ENCODE assay signal across 16 cellular contexts in the genomic region with DNA sequence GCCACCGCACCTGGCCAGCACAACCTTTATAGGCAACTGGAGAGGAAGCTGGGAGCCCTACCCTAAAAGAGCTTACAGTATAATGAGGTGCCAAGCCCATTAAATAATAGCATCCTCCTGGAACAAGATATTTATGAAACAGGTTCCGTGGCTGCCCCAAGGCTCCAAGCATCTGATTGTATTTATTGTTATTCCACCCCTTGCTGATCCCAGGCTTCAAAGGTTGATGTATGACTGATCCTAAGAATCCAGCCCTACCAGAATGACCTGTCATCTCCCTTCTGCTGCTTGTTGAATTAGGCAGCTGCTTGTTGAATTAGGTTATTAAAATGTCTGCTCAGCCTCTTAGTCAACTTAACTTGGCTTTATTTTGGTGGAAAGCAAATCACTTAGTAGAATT. TPM values are rescaled to one million over a fixed set of nuclear protein-coding genes. Genes with fewer than 3 reads are reported as not detected.
A peak's percentile ranks its signal among the peaks of the same experiment; 100 is the strongest.
DNase-seq lines count a peak whose midpoint lies in the region; ATAC-seq and TF ChIP-seq lines count a peak whose summit lies in the region.
"Had no signal": no experiment of that assay in that cellular context is flagged by ENCODE, and none has a peak within 500 bp of the region (broad histone marks: within the 10 kb centered on the region; RNA-seq: fewer than 3 reads in every experiment).

No MANE protein-coding gene starts in this region.

- POLR2A ChIA-PET in Caco-2 (lab: Charles Lee), result no interaction called here
- POLR2A ChIA-PET in IMR-90 (lab: Charles Lee; ENCODE audit: unreplicated experiment), result no interaction called here
- POLR2A ChIA-PET in RWPE1 (lab: Yijun Ruan, JAX; ENCODE audit: low non-redundant PET), result no interaction called here
- POLR2A ChIA-PET in CD4-positive, alpha-beta T cell (lab: Charles Lee), result no interaction called here

- H3K27ac ChIP-seq in IMR-90 (ENCODE audit: insufficient read depth, low read length) (no peak overlapping the region), RWPE1 (no peak overlapping the region)
- H3K27ac ChIP-seq in CD4-positive, alpha-beta T cell (ENCODE audit: low read depth, low read length), result no peak overlapping the region

- no peaks in the 10 kb centered on the region for H3K9me3 Mint-ChIP-seq in Caco-2 (ENCODE audit: unreplicated experiment)
- no peaks in the 10 kb centered on the region for H3K9me3 Mint-ChIP-seq in CD4-positive, alpha-beta T cell
- no peaks in the 10 kb centered on the region for H3K9me3 Mint-ChIP-seq in activated T-helper 1 cell treated with anti-CD3 and anti-CD28 coated beads, Interleukin-12 subunit alpha, Interleukin-12 subunit beta, Interleukin-2, Interleukin-4 antibody, amounts not matched to agents 30 ng/mL and 10 ng/mL and 1 ng/mL, durations not matched to agents 14 hours and 24 hours and 36 hours

- TF ChIP-seq POLR2A in IMR-90 (IDR thresholded peaks at IDR 0.05; ENCODE audit: low read depth, low read length), result no peak

- BruUV-seq in Caco-2 (replicated peaks; lab: Mats Ljungman, UMichigan) (no TSS peak), IMR-90 (replicated peaks; lab: Mats Ljungman, UMichigan) (no TSS peak)

- no peak overlapping the region for H3K56ac ChIP-seq in IMR-90 (ENCODE audit: extremely low read depth, insufficient read depth, low read length)

- peak overlapping the region; percentile 22; the same call in 1 of the 2 replicates for H4K5ac ChIP-seq in IMR-90 (ENCODE audit: low read depth, low read length)

- TF ChIP-seq CTCF in Caco-2 (IDR thresholded peaks at IDR 0.05; ENCODE audit: insufficient read depth in 1 of 2, low read depth in 1 of 2, low read length in 1 of 2, severe bottlenecking in 1 of 2, unreplicated experiment in 1 of 2), result no peak
- no peak for TF ChIP-seq CTCF in IMR-90 (conservative IDR thresholded peaks at IDR 0.05; ENCODE audit: low read depth, low read length)
- TF ChIP-seq CTCF in RWPE1 (conservative IDR thresholded peaks at IDR 0.05; ENCODE audit: low read depth), result no peak
- TF ChIP-seq CTCF in CD4-positive, alpha-beta T cell (IDR thresholded peaks at IDR 0.05), result no peak

- in situ Hi-C loops in IMR-90 (cut with MboI; ENCODE audit: low sequenced_read_pairs), result no loop called here

- H3K27me3 Mint-ChIP-seq in Caco-2 (ENCODE audit: insufficient read depth, unreplicated experiment), result no peaks in the 10 kb centered on the region
- no peaks in the 10 kb centered on the region for H3K27me3 Mint-ChIP-seq in CD4-positive, alpha-beta T cell
- H3K27me3 Mint-ChIP-seq in activated T-helper 1 cell treated with anti-CD3 and anti-CD28 coated beads, Interleukin-12 subunit alpha, Interleukin-12 subunit beta, Interleukin-2, Interleukin-4 antibody, amounts not matched to agents 30 ng/mL and 10 ng/mL and 1 ng/mL, durations not matched to agents 14 hours and 24 hours and 36 hours (ENCODE audit: insufficient read depth), result peaks cover 7% of the 10 kb centered on the region
- H3K27me3 Mint-ChIP-seq: activated naive CD8-positive, alpha-beta T cell had no signal

- H2BK5ac ChIP-seq in IMR-90 (ENCODE audit: low read depth, low read length, poor library complexity, severe bottlenecking), result peak overlapping the region; percentile 82

- peak overlapping the region; percentile 9 to 62; a peak in 2 of 4 replicates for H4K8ac ChIP-seq in IMR-90 (ENCODE audit: low read depth in 2 of 2, low read length in 2 of 2)

- H3K36me3 Mint-ChIP-seq in Caco-2 (ENCODE audit: insufficient read depth, unreplicated experiment), result no peaks in the 10 kb centered on the region
- no peaks in the 10 kb centered on the region for H3K36me3 Mint-ChIP-seq in CD4-positive, alpha-beta T cell (ENCODE audit: low read depth)
- H3K36me3 Mint-ChIP-seq in activated T-helper 1 cell treated with anti-CD3 and anti-CD28 coated beads, Interleukin-12 subunit alpha, Interleukin-12 subunit beta, Interleukin-2, Interleukin-4 antibody, amounts not matched to agents 30 ng/mL and 10 ng/mL and 1 ng/mL, durations not matched to agents 14 hours and 24 hours and 36 hours (ENCODE audit: low read depth), result no peaks in the 10 kb centered on the region
- H3K36me3 Mint-ChIP-seq: activated naive CD8-positive, alpha-beta T cell had no signal

- H4K20me1 ChIP-seq in IMR-90 (ENCODE audit: insufficient read depth, low read length), result no peaks in the 10 kb centered on the region
- H4K20me1 ChIP-seq: BLaER1 treated with 17β-estradiol and CSF1 and Interleukin-3, amounts not matched to agents 10 nM and 100 nM had no signal

- H3K9ac ChIP-seq in IMR-90 (ENCODE audit: low read depth, low read length), result no peak overlapping the region
- H3K9ac ChIP-seq: BLaER1 treated with 17β-estradiol and CSF1 and Interleukin-3, amounts not matched to agents 10 nM and 100 nM had no signal

- TF ChIP-seq RAD21 in IMR-90 (IDR thresholded peaks at IDR 0.05; ENCODE audit: low read length), result no peak

- H3K27ac Mint-ChIP-seq in Caco-2 (ENCODE audit: unreplicated experiment), result peak overlapping the region; percentile 86
- H3K27ac Mint-ChIP-seq in CD4-positive, alpha-beta T cell, result no peak overlapping the region
- no peak overlapping the region for H3K27ac Mint-ChIP-seq in activated T-helper 1 cell treated with anti-CD3 and anti-CD28 coated beads, Interleukin-12 subunit alpha, Interleukin-12 subunit beta, Interleukin-2, Interleukin-4 antibody, amounts not matched to agents 30 ng/mL and 10 ng/mL and 1 ng/mL, durations not matched to agents 14 hours and 24 hours and 36 hours
- H3K27ac Mint-ChIP-seq: activated naive CD8-positive, alpha-beta T cell had no signal

- DNase-seq in Caco-2, result peak; percentile 58 to 74
- peak; percentile 39 for DNase-seq in IMR-90
- DNase-seq in RWPE1 (ENCODE audit: low spot score), result peak; percentile 31
- DNase-seq in islet precursor cell, result peak; percentile 61
- DNase-seq in CD4-positive, alpha-beta T cell, result no peak
- no peak for DNase-seq in activated CD8-positive, alpha-beta memory T cell treated with anti-CD3 and anti-CD28 coated beads for 24 hours
- DNase-seq in NCI-H2171 treated with DMSO at 0.1 percent for 48 hours (lab: John Stamatoyannopoulos, UW), result no peak
- no peak for DNase-seq in activated T-helper 1 cell treated with anti-CD3 and anti-CD28 coated beads, Interleukin-12 subunit alpha, Interleukin-12 subunit beta, Interleukin-2, Interleukin-4 antibody, amounts not matched to agents 30 ng/mL and 10 ng/mL and 1 ng/mL, durations not matched to agents 14 hours and 24 hours and 36 hours (ENCODE audit: low spot score)
- DNase-seq: ACHN; activated CD4-positive, CD25-positive, alpha-beta regulatory T cell treated with anti-CD3 and anti-CD28 coated beads, Interleukin-2, amount 50 U/mL, for 72 hours; effector memory CD4-positive, alpha-beta T cell; heart left ventricle; retina; T-helper 9 cell had no signal

- peaks cover 27% of the 10 kb centered on the region for H3K4me1 ChIP-seq in Caco-2
- H3K4me1 ChIP-seq in IMR-90 (ENCODE audit: control insufficient read depth, insufficient read depth, low read length), result peaks cover 17% of the 10 kb centered on the region

- H2BK120ac ChIP-seq in IMR-90 (ENCODE audit: low read depth, low read length), result peak overlapping the region; percentile 91

- H3K27me3 ChIP-seq in Caco-2 (replicated peaks; ENCODE audit: control insufficient read depth, insufficient read depth, low read length) (no peaks in the 10 kb centered on the region), IMR-90 (ENCODE audit: control insufficient read depth, insufficient read depth, low read length) (no peaks in the 10 kb centered on the region)
- H3K27me3 ChIP-seq in CD4-positive, alpha-beta T cell (ENCODE audit: control insufficient read depth, insufficient read depth, low read length), result no peaks in the 10 kb centered on the region
- H3K27me3 ChIP-seq: BLaER1 treated with 17β-estradiol and CSF1 and Interleukin-3, amounts not matched to agents 10 nM and 100 nM; heart left ventricle had no signal

- H3K36me3 ChIP-seq in Caco-2 (ENCODE audit: control insufficient read depth, insufficient read depth, low read length) (no peaks in the 10 kb centered on the region), IMR-90 (ENCODE audit: control insufficient read depth, insufficient read depth, low read length) (no peaks in the 10 kb centered on the region)
- H3K36me3 ChIP-seq: BLaER1 treated with 17β-estradiol and CSF1 and Interleukin-3, amounts not matched to agents 10 nM and 100 nM; heart left ventricle had no signal

- no peak overlapping the region for H3K4me3 Mint-ChIP-seq in Caco-2 (ENCODE audit: unreplicated experiment)
- no peak overlapping the region for H3K4me3 Mint-ChIP-seq in CD4-positive, alpha-beta T cell
- no peak overlapping the region for H3K4me3 Mint-ChIP-seq in activated T-helper 1 cell treated with anti-CD3 and anti-CD28 coated beads, Interleukin-12 subunit alpha, Interleukin-12 subunit beta, Interleukin-2, Interleukin-4 antibody, amounts not matched to agents 30 ng/mL and 10 ng/mL and 1 ng/mL, durations not matched to agents 14 hours and 24 hours and 36 hours
- H3K4me3 Mint-ChIP-seq: activated naive CD8-positive, alpha-beta T cell had no signal

- no peak overlapping the region for H2AFZ ChIP-seq in IMR-90 (replicated peaks; ENCODE audit: low read length, poor library complexity)

- CTCF ChIA-PET in Caco-2 (lab: Charles Lee), result no interaction called here
- CTCF ChIA-PET in IMR-90 (lab: Yijun Ruan, JAX), result no interaction called here
- CTCF ChIA-PET in RWPE1 (lab: Yijun Ruan, JAX), result no interaction called here
- CTCF ChIA-PET in CD4-positive, alpha-beta T cell (lab: Charles Lee), result no interaction called here

- intact Hi-C loops in Caco-2 (cut with micrococcal nuclease; ENCODE audit: unreplicated experiment) (loop anchor here (1.0 kb wide), 2 partner anchors 35 to 43 kb away; partner anchors contain the start of gene SASH1), IMR-90 (cut with micrococcal nuclease) (no loop called here)
- intact Hi-C loops in CD4-positive, alpha-beta T cell (cut with DNase I, micrococcal nuclease), result no loop called here
- intact Hi-C loops in activated T-helper 1 cell treated with anti-CD3 and anti-CD28 coated beads, Interleukin-12 subunit alpha, Interleukin-12 subunit beta, Interleukin-2, Interleukin-4 antibody, amounts not matched to agents 30 ng/mL and 10 ng/mL and 1 ng/mL, durations not matched to agents 14 hours and 24 hours and 36 hours (cut with micrococcal nuclease), result no loop called here

- H3K4me3 ChIP-seq in Caco-2 (ENCODE audit: low read depth, low read length) (no peak overlapping the region), IMR-90 (ENCODE audit: insufficient read depth, low read depth, low read length) (no peak overlapping the region)
- H3K4me3 ChIP-seq: BLaER1 treated with 17β-estradiol and CSF1 and Interleukin-3, amounts not matched to agents 10 nM and 100 nM; heart left ventricle had no signal

- H3K4me2 ChIP-seq in IMR-90 (ENCODE audit: low read depth, low read length), result no peak overlapping the region

- ATAC-seq in IMR-90 (ENCODE audit: low read depth), result no peak
- ATAC-seq in CD4-positive, alpha-beta T cell (ENCODE audit: poor library complexity), result no peak

- 0 out of 2 replicates have a peak overlapping the region, but pooled peaks have one; percentile 85 for H3K14ac ChIP-seq in IMR-90 (replicated peaks; ENCODE audit: low read depth, low read length)

- no peaks in the 10 kb centered on the region for H3K9me3 ChIP-seq in Caco-2
- no peaks in the 10 kb centered on the region for H3K9me3 ChIP-seq in IMR-90 (ENCODE audit: control insufficient read depth, insufficient read depth, low read length)
- H3K9me3 ChIP-seq in CD4-positive, alpha-beta T cell (ENCODE audit: control insufficient read depth, low read length), result no peaks in the 10 kb centered on the region
- H3K9me3 ChIP-seq: BLaER1 treated with 17β-estradiol and CSF1 and Interleukin-3, amounts not matched to agents 10 nM and 100 nM; heart left ventricle had no signal

- H3K4me1 Mint-ChIP-seq in Caco-2 (ENCODE audit: low read depth, unreplicated experiment), result peaks cover 25% of the 10 kb centered on the region
- no peaks in the 10 kb centered on the region for H3K4me1 Mint-ChIP-seq in CD4-positive, alpha-beta T cell (ENCODE audit: low read depth)
- H3K4me1 Mint-ChIP-seq in activated T-helper 1 cell treated with anti-CD3 and anti-CD28 coated beads, Interleukin-12 subunit alpha, Interleukin-12 subunit beta, Interleukin-2, Interleukin-4 antibody, amounts not matched to agents 30 ng/mL and 10 ng/mL and 1 ng/mL, durations not matched to agents 14 hours and 24 hours and 36 hours (ENCODE audit: low read depth), result no peaks in the 10 kb centered on the region

- peaks cover 7% of the 10 kb centered on the region for H3K9me1 ChIP-seq in IMR-90 (ENCODE audit: insufficient read depth, low read length)

- peak overlapping the region; percentile 48 for H2AK5ac ChIP-seq in IMR-90 (ENCODE audit: low read depth, low read length)

- H2BK20ac ChIP-seq in IMR-90 (ENCODE audit: low read depth, low read length), result peak overlapping the region; percentile 98

- WGBS in IMR-90 (ENCODE audit: extremely low coverage in 2 of 2, insufficient read length in 1 of 2), 2 experiments, result no CpG with 5 or more reads among the region's 2 CpGs

- dilution Hi-C loops in IMR-90 (cut with HindIII; ENCODE audit: low sequenced_read_pairs, unreplicated experiment), result no loop called here

- H2AK9ac ChIP-seq in IMR-90 (replicated peaks; ENCODE audit: low read depth, low read length, poor library complexity), result peak overlapping the region; percentile 72

- peaks cover 0 to 25% of the 10 kb centered on the region in 2 experiments; a peak in 2 of 4 replicates for H3K79me1 ChIP-seq in IMR-90 (ENCODE audit: low read depth in 1 of 2, low read length in 2 of 2)

- peak overlapping the region; percentile 92; the same call in 1 of the 2 replicates for H3K18ac ChIP-seq in IMR-90 (ENCODE audit: low read depth, low read length)

- H3K4ac ChIP-seq in IMR-90 (ENCODE audit: low read depth, low read length), result peak overlapping the region; percentile 89

- H3K23ac ChIP-seq in IMR-90 (ENCODE audit: low read depth, low read length), result peak overlapping the region; percentile 41; the same call in 1 of the 2 replicates

- peak overlapping the region; percentile 58 for H4K91ac ChIP-seq in IMR-90 (ENCODE audit: insufficient read depth, low read depth, low read length)

- peak overlapping the region; percentile 95; the same call in 2 of the 3 replicates for H2BK15ac ChIP-seq in IMR-90 (ENCODE audit: low read depth, low read length)

RNA-seq across cellular contexts. Expression of gene SASH1, which starts 35.2 kb away (rescaled TPM):
- total RNA-seq in Caco-2 (2022), result 41.7 and 42.0 TPM in 2 replicates
- total RNA-seq in IMR-90 (2012; rRNA removed), result 16.5 and 20.3 TPM in 2 replicates
- polyA plus RNA-seq in IMR-90 (2012; rRNA removed), result 11.6 and 11.7 TPM in 2 replicates
- polyA plus RNA-seq in IMR-90 (2012; cell fraction: cytosol; rRNA removed), result 6.7 and 8.2 TPM in 2 replicates
- polyA plus RNA-seq in IMR-90 (2012; cell fraction: nucleus; rRNA removed; ENCODE audit: low replicate concordance), result 13.3 and 28.8 TPM in 2 replicates
- under 1 TPM; 0.58 to 0.75 TPM for total RNA-seq in CD4-positive, alpha-beta T cell
- total RNA-seq in activated T-helper 1 cell treated with anti-CD3 and anti-CD28 coated beads, Interleukin-12 subunit alpha, Interleukin-12 subunit beta, Interleukin-2, Interleukin-4 antibody, amounts not matched to agents 30 ng/mL and 10 ng/mL and 1 ng/mL, durations not matched to agents 14 hours and 24 hours and 36 hours, result 0.86 and 1.4 TPM in 2 replicates

Comparison
In these comparisons a context has a peak if more than half of its experiments do, and no peak if none do; other contexts are left out.
1. DNase-seq: peak in Caco-2 (2 of 2), IMR-90 (single experiment), RWPE1 (single experiment) and islet precursor cell (single experiment); none in CD4-positive, alpha-beta T cell (0 of 10), activated CD8-positive, alpha-beta memory T cell treated with anti-CD3 and anti-CD28 coated beads for 24 hours (single experiment), NCI-H2171 treated with DMSO at 0.1 percent for 48 hours (single experiment) and activated T-helper 1 cell treated with anti-CD3 and anti-CD28 coated beads, Interleukin-12 subunit alpha, Interleukin-12 subunit beta, Interleukin-2, Interleukin-4 antibody, amounts not matched to agents 30 ng/mL and 10 ng/mL and 1 ng/mL, durations not matched to agents 14 hours and 24 hours and 36 hours (single experiment).